ENCODE assay signal across 24 cellular contexts in the genomic region with DNA sequence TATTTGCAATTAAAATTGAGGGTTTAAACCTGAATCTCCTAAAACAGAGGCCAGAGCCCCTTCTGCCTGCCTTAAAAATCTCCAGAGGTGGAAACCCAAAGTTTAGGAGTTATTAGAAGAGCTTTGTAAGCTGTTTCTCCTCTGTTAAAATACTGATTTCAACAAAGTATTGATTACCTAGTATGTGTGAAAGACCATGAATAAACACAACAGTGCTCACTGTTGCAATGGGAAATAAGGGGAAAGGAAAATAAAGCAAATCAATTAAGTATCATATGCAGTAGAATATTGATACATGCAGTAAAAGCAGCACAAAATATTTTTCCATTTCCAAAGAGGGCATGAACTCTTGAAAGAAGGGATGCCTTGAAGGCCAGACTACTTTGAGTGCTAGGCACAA. TPM values are rescaled to one million over a fixed set of nuclear protein-coding genes. Genes with fewer than 3 reads are reported as not detected.
A peak's percentile ranks its signal among the peaks of the same experiment; 100 is the strongest.
DNase-seq lines count a peak whose midpoint lies in the region; ATAC-seq, FAIRE-seq and TF ChIP-seq lines count a peak whose summit lies in the region.
"Had no signal": no experiment of that assay in that cellular context is flagged by ENCODE, and none has a peak within 500 bp of the region (broad histone marks: within the 10 kb centered on the region; RNA-seq: fewer than 3 reads in every experiment).

No MANE protein-coding gene starts in this region.

- H3K9me3 Mint-ChIP-seq in stimulated activated naive CD8-positive, alpha-beta T cell treated with anti-CD3 and anti-CD28 coated beads, Interleukin-15, Interleukin-2, amounts not matched to agents 100 ng/mL and 50 ng/mL, for 24 hours = no peaks in the 10 kb centered on the region
- peaks cover 0 to 4% of the 10 kb centered on the region in 2 donors for H3K9me3 Mint-ChIP-seq in stimulated activated naive CD8-positive, alpha-beta T cell treated with anti-CD3 and anti-CD28 coated beads, Interleukin-15, amount 100 ng/mL, for 72 hours
- H3K9me3 Mint-ChIP-seq in activated CD4-positive, alpha-beta memory T cell treated with anti-CD3 and anti-CD28 coated beads, Interleukin-2, amount 10 ng/mL, durations not matched to agents 7 days and 5 days = no peaks in the 10 kb centered on the region
- H3K9me3 Mint-ChIP-seq: activated B cell treated with CpG ODN at 0.5 μM for 24 hours, nephron progenitor cell had no signal

- no peaks in the 10 kb centered on the region; a peak in 1 of 4 replicates for H3K9me3 ChIP-seq in H1 (ENCODE audit: insufficient read depth in 2 of 2, low read depth in 1 of 2, low read length in 1 of 2)
- H3K9me3 ChIP-seq: gastroesophageal sphincter, MG63, sigmoid colon, SK-N-SH had no signal

- no peak overlapping the region for H3K4me3 Mint-ChIP-seq in stimulated activated naive CD8-positive, alpha-beta T cell treated with anti-CD3 and anti-CD28 coated beads, Interleukin-15, Interleukin-2, amounts not matched to agents 100 ng/mL and 50 ng/mL, for 24 hours
- no peak overlapping the region for H3K4me3 Mint-ChIP-seq in stimulated activated naive CD8-positive, alpha-beta T cell treated with anti-CD3 and anti-CD28 coated beads, Interleukin-15, amount 100 ng/mL, for 72 hours
- no peak overlapping the region for H3K4me3 Mint-ChIP-seq in activated CD4-positive, alpha-beta memory T cell treated with anti-CD3 and anti-CD28 coated beads, Interleukin-2, amount 10 ng/mL, durations not matched to agents 7 days and 5 days
- H3K4me3 Mint-ChIP-seq: activated B cell treated with CpG ODN at 0.5 μM for 24 hours, nephron progenitor cell had no signal

- H3K27me3 ChIP-seq in H1 (replicated peaks in 1 of 4; ENCODE audit: control insufficient read depth in 3 of 4, extremely low read depth in 1 of 4, insufficient read depth in 3 of 4, low read length in 3 of 4) = no peaks in the 10 kb centered on the region
- H3K27me3 ChIP-seq: cardiac muscle cell, gastroesophageal sphincter, MG63, sigmoid colon had no signal

- H3K36me3 ChIP-seq in H1 (ENCODE audit: control insufficient read depth in 2 of 4, insufficient read depth in 4 of 4, low read length in 3 of 4) = peaks cover 2 to 26% (median 19%) of the 10 kb centered on the region in 4 experiments; a peak in 5 of 8 replicates
- H3K36me3 ChIP-seq: cardiac muscle cell had no signal

- no peak overlapping the region for H2BK20ac ChIP-seq in H1 (ENCODE audit: low read length)

- no peaks in the 10 kb centered on the region for H3K27me3 Mint-ChIP-seq in stimulated activated naive CD8-positive, alpha-beta T cell treated with anti-CD3 and anti-CD28 coated beads, Interleukin-15, Interleukin-2, amounts not matched to agents 100 ng/mL and 50 ng/mL, for 24 hours
- H3K27me3 Mint-ChIP-seq in stimulated activated naive CD8-positive, alpha-beta T cell treated with anti-CD3 and anti-CD28 coated beads, Interleukin-15, amount 100 ng/mL, for 72 hours = no peaks in the 10 kb centered on the region
- no peaks in the 10 kb centered on the region for H3K27me3 Mint-ChIP-seq in activated CD4-positive, alpha-beta memory T cell treated with anti-CD3 and anti-CD28 coated beads, Interleukin-2, amount 10 ng/mL, durations not matched to agents 7 days and 5 days
- H3K27me3 Mint-ChIP-seq: activated B cell treated with CpG ODN at 0.5 μM for 24 hours had no signal

- peak overlapping the region; percentile 61 for H3K4ac ChIP-seq in H1 (replicated peaks; ENCODE audit: insufficient read length, low read depth, low read length)

- TF ChIP-seq CTCF in H1 (IDR thresholded peaks at IDR 0.05; ENCODE audit: control extremely low read depth in 1 of 3, insufficient read depth in 1 of 3, low read depth in 1 of 3, low read length in 3 of 3) (no peak), GM20000 (IDR thresholded peaks at IDR 0.05; ENCODE audit: extremely low read depth, missing control alignments) (no peak)

- no peak for ATAC-seq in stimulated activated naive CD8-positive, alpha-beta T cell treated with anti-CD3 and anti-CD28 coated beads, Interleukin-15, amount 100 ng/mL, for 72 hours
- ATAC-seq: gastroesophageal sphincter had no signal

- no peak overlapping the region for H4K91ac ChIP-seq in H1 (replicated peaks; ENCODE audit: insufficient read length, low read length)

- peak overlapping the region; percentile 53 for H3K27ac Mint-ChIP-seq in stimulated activated naive CD8-positive, alpha-beta T cell treated with anti-CD3 and anti-CD28 coated beads, Interleukin-15, Interleukin-2, amounts not matched to agents 100 ng/mL and 50 ng/mL, for 24 hours
- H3K27ac Mint-ChIP-seq in stimulated activated naive CD8-positive, alpha-beta T cell treated with anti-CD3 and anti-CD28 coated beads, Interleukin-15, amount 100 ng/mL, for 72 hours = peak overlapping the region in 1 of 2 donors; percentile 91
- H3K27ac Mint-ChIP-seq in activated CD4-positive, alpha-beta memory T cell treated with anti-CD3 and anti-CD28 coated beads, Interleukin-2, amount 10 ng/mL, durations not matched to agents 7 days and 5 days = peak overlapping the region; percentile 63
- H3K27ac Mint-ChIP-seq: activated B cell treated with CpG ODN at 0.5 μM for 24 hours, nephron progenitor cell had no signal

- no peak for TF ChIP-seq EP300 in H1 (IDR thresholded peaks at IDR 0.05; ENCODE audit: borderline replicate concordance in 1 of 2, low read depth in 2 of 2, low read length in 2 of 2)

- H3K27ac ChIP-seq in H1 (ENCODE audit: low read depth, low read length) = no peak overlapping the region
- H3K27ac ChIP-seq: cardiac muscle cell, gastroesophageal sphincter, sigmoid colon had no signal

- peaks cover 0 to 4% (median under 1%) of the 10 kb centered on the region in 4 experiments; a peak in 1 of 7 replicates for H3K4me1 ChIP-seq in H1 (replicated peaks in 1 of 4; ENCODE audit: control insufficient read depth in 3 of 4, insufficient read depth in 4 of 4, low read length in 3 of 4)

- H3K9ac ChIP-seq in H1 (replicated peaks in 1 of 4; ENCODE audit: extremely low read depth in 1 of 4, low read depth in 3 of 4, low read length in 3 of 4) = no peak overlapping the region
- H3K9ac ChIP-seq: SK-N-SH had no signal

- FAIRE-seq in H1 (lab: Jason Lieb, UNC) = no peak
- FAIRE-seq: G401.6 had no signal

- no peak overlapping the region for H2BK12ac ChIP-seq in H1 (ENCODE audit: low read depth, low read length)

- H3K36me3 Mint-ChIP-seq in stimulated activated naive CD8-positive, alpha-beta T cell treated with anti-CD3 and anti-CD28 coated beads, Interleukin-15, Interleukin-2, amounts not matched to agents 100 ng/mL and 50 ng/mL, for 24 hours (ENCODE audit: low read depth) = peaks cover 52% of the 10 kb centered on the region
- H3K36me3 Mint-ChIP-seq in activated CD4-positive, alpha-beta memory T cell treated with anti-CD3 and anti-CD28 coated beads, Interleukin-2, amount 10 ng/mL, durations not matched to agents 7 days and 5 days (ENCODE audit: low read depth) = peaks cover 53% of the 10 kb centered on the region

- no peak overlapping the region for H3K23ac ChIP-seq in H1 (ENCODE audit: insufficient read length)

- no peaks in the 10 kb centered on the region; the same call in 1 of the 2 replicates for H3K23me2 ChIP-seq in H1 (ENCODE audit: low read depth, low read length)

- H3K4me3 ChIP-seq in H1 (ENCODE audit: extremely low read depth in 1 of 4, insufficient read depth in 2 of 4, low read depth in 3 of 4, low read length in 4 of 4) = no peak overlapping the region
- H3K4me3 ChIP-seq: cardiac muscle cell, gastroesophageal sphincter, MG63, sigmoid colon had no signal

- H2BK5ac ChIP-seq in H1 (ENCODE audit: low read depth, low read length) = no peak overlapping the region; the same call in 1 of the 2 replicates

- no peak overlapping the region for H3K4me2 ChIP-seq in H1 (ENCODE audit: insufficient read depth in 1 of 2, low read depth in 2 of 2, low read length in 2 of 2)
- H3K4me2 ChIP-seq: SK-N-SH had no signal

- H3K56ac ChIP-seq in H1 (replicated peaks; ENCODE audit: insufficient read length, low read depth, low read length) = no peak overlapping the region

- no peak for TF ChIP-seq RAD21 in H1 (IDR thresholded peaks at IDR 0.05 in 1 of 2, conservative IDR thresholded peaks at IDR 0.05 in 1 of 2; ENCODE audit: low read depth in 2 of 2, low read length in 2 of 2)

- H2AK5ac ChIP-seq in H1 (ENCODE audit: low read depth, low read length) = no peak overlapping the region

- no peak overlapping the region for H4K5ac ChIP-seq in H1 (ENCODE audit: insufficient read length, low read depth, low read length)

- H3K4me1 Mint-ChIP-seq in stimulated activated naive CD8-positive, alpha-beta T cell treated with anti-CD3 and anti-CD28 coated beads, Interleukin-15, Interleukin-2, amounts not matched to agents 100 ng/mL and 50 ng/mL, for 24 hours (ENCODE audit: low read depth) = peaks cover 83% of the 10 kb centered on the region
- peaks cover 89% of the 10 kb centered on the region for H3K4me1 Mint-ChIP-seq in stimulated activated naive CD8-positive, alpha-beta T cell treated with anti-CD3 and anti-CD28 coated beads, Interleukin-15, amount 100 ng/mL, for 72 hours
- H3K4me1 Mint-ChIP-seq in activated CD4-positive, alpha-beta memory T cell treated with anti-CD3 and anti-CD28 coated beads, Interleukin-2, amount 10 ng/mL, durations not matched to agents 7 days and 5 days = peaks cover 57% of the 10 kb centered on the region
- H3K4me1 Mint-ChIP-seq: nephron progenitor cell had no signal

- no peak overlapping the region for H3K18ac ChIP-seq in H1 (ENCODE audit: extremely low read depth, low read length)

- H3K14ac ChIP-seq in H1 (ENCODE audit: insufficient read length) = no peak overlapping the region

- H2AFZ ChIP-seq in H1 (ENCODE audit: low read length) = no peak overlapping the region

- H3K79me2 ChIP-seq in H1 (ENCODE audit: control insufficient read depth in 1 of 2, insufficient read depth in 2 of 2, low read length in 2 of 2) = peaks cover 0 to 7% of the 10 kb centered on the region in 2 experiments; a peak in 2 of 4 replicates

- H4K8ac ChIP-seq in H1 (ENCODE audit: extremely low read depth, insufficient read depth, low read length) = no peak overlapping the region

- TF ChIP-seq POLR2A in H1 (IDR thresholded peaks at IDR 0.05; ENCODE audit: control extremely low read depth in 1 of 2, low read depth in 2 of 2, low read length in 2 of 2) = no peak

- CTCF ChIA-PET in activated CD4-positive, alpha-beta memory T cell treated with anti-CD3 and anti-CD28 coated beads, Interleukin-2, amount 10 ng/mL, durations not matched to agents 7 days and 5 days (lab: Charles Lee) = interaction anchor here (0.9 kb wide), 1 partner anchor 12 kb away, joined by 4 read pairs; no protein-coding TSS in a partner anchor
- CTCF ChIA-PET in H1 (lab: Charles Lee; ENCODE audit: partially characterized antibody) = interaction anchor here (1.8 kb wide), 1 partner anchor 13 kb away, joined by 5 read pairs; no protein-coding TSS in a partner anchor

- H3K79me1 ChIP-seq in H1 (ENCODE audit: low read depth, low read length) = no peaks in the 10 kb centered on the region

- POLR2A ChIA-PET in activated CD4-positive, alpha-beta memory T cell treated with anti-CD3 and anti-CD28 coated beads, Interleukin-2, amount 10 ng/mL, durations not matched to agents 7 days and 5 days (lab: Charles Lee) = interaction anchor here (0.7 to 7.7 kb wide), 3 partner anchors 10 to 78 kb away, joined by 3 to 165 read pairs (median 23); partner anchors contain the start of gene CDR2
- POLR2A ChIA-PET in H1 (lab: Charles Lee; ENCODE audit: partially characterized antibody) = no interaction called here

- H2BK15ac ChIP-seq in H1 (ENCODE audit: low read length) = no peak overlapping the region

- no peak for DNase-seq in stimulated activated naive CD8-positive, alpha-beta T cell treated with anti-CD3 and anti-CD28 coated beads, Interleukin-15, amount 100 ng/mL, for 72 hours
- no peak for DNase-seq in activated CD4-positive, alpha-beta memory T cell treated with anti-CD3 and anti-CD28 coated beads, Interleukin-2, amount 10 ng/mL, durations not matched to agents 7 days and 5 days
- no peak for DNase-seq in H1 (ENCODE audit: low read depth in 1 of 2, low spot score in 2 of 2)
- no peak for DNase-seq in GM20000 (ENCODE audit: low spot score)
- DNase-seq in NCI-H526 (lab: John Stamatoyannopoulos, UW) = no peak
- DNase-seq in germinal center (ENCODE audit: low spot score) = no peak
- DNase-seq: activated B cell treated with CpG ODN at 0.5 μM for 24 hours, activated gamma-delta T cell, anterior cingulate cortex, cortex of kidney, DMS53, islet precursor cell, KBM-7, MG63, midbrain, NCI-H1436, nephron progenitor cell, sigmoid colon, SK-N-SH, trophoblast cell had no signal

- peaks cover 2 to 3% of the 10 kb centered on the region in 2 experiments for H4K20me1 ChIP-seq in H1 (replicated peaks in 1 of 2; ENCODE audit: control insufficient read depth in 1 of 2, insufficient read depth in 2 of 2, low read length in 2 of 2)

- H2BK120ac ChIP-seq in H1 (replicated peaks; ENCODE audit: low read depth, low read length) = no peak overlapping the region

RNA-seq across cellular contexts. Expression of gene CDR2, which starts 14.7 kb away (rescaled TPM):
- 10 to 100 TPM; 43.1 to 43.9 TPM for total RNA-seq in activated CD4-positive, alpha-beta memory T cell treated with anti-CD3 and anti-CD28 coated beads, Interleukin-2, amount 10 ng/mL, durations not matched to agents 7 days and 5 days
- 34.9 and 35.5 TPM in 2 replicates for total RNA-seq in H1 (2021; fragmentation: NEBNext Ultra II Directional; extraction: Animal tissue kit (Norgen Biotek cat#: 25700))
- 13.6 and 16.3 TPM in 2 replicates for polyA plus RNA-seq in H1 (2011; rRNA removed)
- polyA plus RNA-seq in H1 (2011; cell fraction: cytosol; rRNA removed) = 22.0 TPM
- polyA plus RNA-seq in H1 (2011; cell fraction: nucleus; rRNA removed) = 10.8 TPM
- polyA plus RNA-seq in H1 (2012, experiment 1 of 2) = 22.9 to 28.9 TPM (median 24.1 TPM) in 4 replicates
- 5.9 TPM for polyA plus RNA-seq in H1 (2012, experiment 2 of 2)
- 17.6 TPM for polyA plus RNA-seq in H1 (2013, experiment 1 of 2)
- 20.7 TPM for polyA plus RNA-seq in H1 (2013, experiment 2 of 2)
- 17.5 and 20.7 TPM in 2 replicates for polyA minus RNA-seq in H1 (2011; rRNA and poly(A)+ RNA removed)
- 12.8 TPM for polyA minus RNA-seq in H1 (2011; cell fraction: cytosol; rRNA and poly(A)+ RNA removed)
- 10.0 TPM for polyA minus RNA-seq in H1 (2011; cell fraction: nucleus; rRNA and poly(A)+ RNA removed)
